ENCODE assay signal across 18 cellular contexts in the genomic region with DNA sequence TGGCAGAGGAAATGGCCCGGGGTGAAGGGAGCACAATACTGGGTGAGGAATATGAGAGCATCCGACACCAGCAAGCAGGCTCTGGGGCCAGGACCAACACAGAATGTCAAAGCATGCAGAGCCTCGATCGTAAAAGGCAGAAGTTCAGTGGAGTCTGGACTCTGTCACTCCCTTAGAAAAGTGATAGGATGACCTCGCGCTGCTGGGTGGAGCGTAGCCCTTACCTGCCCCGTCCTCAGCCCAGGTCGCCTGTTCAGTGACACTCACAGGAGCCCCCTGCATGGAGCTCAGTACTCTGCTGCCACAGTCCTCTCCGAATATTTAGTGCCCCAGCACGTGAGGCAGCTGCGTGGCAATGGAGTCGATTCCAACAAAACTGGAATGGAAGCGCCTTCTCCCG.
"Had no signal": no experiment of that assay in that cellular context is flagged by ENCODE, and none has a peak within 500 bp of the region (broad histone marks: within the 10 kb centered on the region; RNA-seq: fewer than 3 reads in every experiment).

No MANE protein-coding gene starts in this region.

- H3K9me3 ChIP-seq: esophagus muscularis mucosa, gastrocnemius medialis, left lung, lower lobe of right lung had no signal

- H3K27me3 ChIP-seq: dorsolateral prefrontal cortex, gastrocnemius medialis, hepatocyte, left lung had no signal

- H3K4me3 Mint-ChIP-seq: immature natural killer cell had no signal

- H3K4me2 ChIP-seq: hepatocyte had no signal

- H2AFZ ChIP-seq: hepatocyte had no signal

- H3K4me1 Mint-ChIP-seq: immature natural killer cell had no signal

- H3K36me3 Mint-ChIP-seq: immature natural killer cell had no signal

- DNase-seq: dermis blood vessel endothelial cell; dorsolateral prefrontal cortex; effector CD4-positive, alpha-beta T cell; effector memory CD4-positive, alpha-beta T cell; foreskin melanocyte; gastrocnemius medialis; glutamatergic neuron; hypothalamus; immature natural killer cell; left cardiac atrium; left lung; left ventricle myocardium superior; lower lobe of right lung; mesenchymal stem cell; midbrain had no signal

- H3K27ac Mint-ChIP-seq: immature natural killer cell had no signal

- H3K4me1 ChIP-seq: esophagus muscularis mucosa, gastrocnemius medialis, left lung, lower lobe of right lung had no signal

- H3K27ac ChIP-seq: coronary artery, dorsolateral prefrontal cortex, esophagus muscularis mucosa, gastrocnemius medialis, hepatocyte, left lung, lower lobe of right lung had no signal

- H3K36me3 ChIP-seq: esophagus muscularis mucosa, gastrocnemius medialis, left lung, lower lobe of right lung had no signal

- H3K9me3 Mint-ChIP-seq: immature natural killer cell had no signal

- H3K4me3 ChIP-seq: coronary artery, dorsolateral prefrontal cortex, esophagus muscularis mucosa, gastrocnemius medialis, hepatocyte, left lung, lower lobe of right lung had no signal

- ATAC-seq: gastrocnemius medialis, left cardiac atrium, left lung, left ventricle myocardium superior, lower lobe of right lung had no signal
